ENCODE assay signal across 13 cellular contexts in genomic region chr6:21133902-21134301, GRCh38.
"Had no signal": no experiment of that assay in that cellular context is flagged by ENCODE, and none has a peak within 500 bp of the region (broad histone marks: within the 10 kb centered on the region; RNA-seq: fewer than 3 reads in every experiment).

No MANE protein-coding gene starts in this region.

- H3K4me3 Mint-ChIP-seq: activated CD4-positive, alpha-beta memory T cell treated with anti-CD3 and anti-CD28 coated beads, Interleukin-2, amount 10 ng/mL, durations not matched to agents 7 days and 5 days; activated T-cell treated with anti-CD3 and anti-CD28 coated beads, Interleukin-2, amount 50 U/mL, for 24 hours; naive thymus-derived CD8-positive, alpha-beta T cell; stimulated activated naive CD8-positive, alpha-beta T cell treated with anti-CD3 and anti-CD28 coated beads, Interleukin-15, amount 100 ng/mL, for 72 hours; T-helper 17 cell had no signal

- H3K9me3 Mint-ChIP-seq: activated CD4-positive, alpha-beta memory T cell treated with anti-CD3 and anti-CD28 coated beads, Interleukin-2, amount 10 ng/mL, durations not matched to agents 7 days and 5 days; activated T-cell treated with anti-CD3 and anti-CD28 coated beads, Interleukin-2, amount 50 U/mL, for 24 hours; naive thymus-derived CD8-positive, alpha-beta T cell; stimulated activated naive CD8-positive, alpha-beta T cell treated with anti-CD3 and anti-CD28 coated beads, Interleukin-15, amount 100 ng/mL, for 72 hours had no signal

- H3K27ac ChIP-seq: heart left ventricle, upper lobe of left lung had no signal

- H3K4me1 Mint-ChIP-seq: activated CD4-positive, alpha-beta memory T cell treated with anti-CD3 and anti-CD28 coated beads, Interleukin-2, amount 10 ng/mL, durations not matched to agents 7 days and 5 days; naive thymus-derived CD8-positive, alpha-beta T cell; stimulated activated naive CD8-positive, alpha-beta T cell treated with anti-CD3 and anti-CD28 coated beads, Interleukin-15, amount 100 ng/mL, for 72 hours had no signal

- FAIRE-seq: astrocyte, frontal cortex had no signal

- H3K4me1 ChIP-seq: upper lobe of left lung had no signal

- H3K27me3 ChIP-seq: heart left ventricle, upper lobe of left lung had no signal

- H3K9me3 ChIP-seq: heart left ventricle, upper lobe of left lung had no signal

- H3K27me3 Mint-ChIP-seq: activated CD4-positive, alpha-beta memory T cell treated with anti-CD3 and anti-CD28 coated beads, Interleukin-2, amount 10 ng/mL, durations not matched to agents 7 days and 5 days; activated T-cell treated with anti-CD3 and anti-CD28 coated beads, Interleukin-2, amount 50 U/mL, for 24 hours; naive thymus-derived CD8-positive, alpha-beta T cell; stimulated activated naive CD8-positive, alpha-beta T cell treated with anti-CD3 and anti-CD28 coated beads, Interleukin-15, amount 100 ng/mL, for 72 hours; T-helper 17 cell had no signal

- H3K4me3 ChIP-seq: upper lobe of left lung had no signal

- DNase-seq: activated CD4-positive, alpha-beta memory T cell treated with anti-CD3 and anti-CD28 coated beads, Interleukin-2, amount 10 ng/mL, durations not matched to agents 7 days and 5 days; activated CD4-positive, alpha-beta T cell treated with anti-CD3 and anti-CD28 coated beads for 4 hours; activated naive CD4-positive, alpha-beta T cell treated with anti-CD3 and anti-CD28 coated beads, Interleukin-2, amount 50 U/mL, for 16 hours; activated T-cell treated with anti-CD3 and anti-CD28 coated beads, Interleukin-2, amount 50 U/mL, for 24 hours; heart left ventricle; islet precursor cell; naive thymus-derived CD8-positive, alpha-beta T cell; stimulated activated naive CD8-positive, alpha-beta T cell treated with anti-CD3 and anti-CD28 coated beads, Interleukin-15, amount 100 ng/mL, for 72 hours; T-helper 17 cell; upper lobe of left lung had no signal

- H3K36me3 ChIP-seq: heart left ventricle, upper lobe of left lung had no signal

- H3K27ac Mint-ChIP-seq: activated CD4-positive, alpha-beta memory T cell treated with anti-CD3 and anti-CD28 coated beads, Interleukin-2, amount 10 ng/mL, durations not matched to agents 7 days and 5 days; activated T-cell treated with anti-CD3 and anti-CD28 coated beads, Interleukin-2, amount 50 U/mL, for 24 hours; stimulated activated naive CD8-positive, alpha-beta T cell treated with anti-CD3 and anti-CD28 coated beads, Interleukin-15, amount 100 ng/mL, for 72 hours; T-helper 17 cell had no signal

- ATAC-seq: naive thymus-derived CD8-positive, alpha-beta T cell; sciatic nerve; stimulated activated naive CD8-positive, alpha-beta T cell treated with anti-CD3 and anti-CD28 coated beads, Interleukin-15, amount 100 ng/mL, for 72 hours; T-helper 17 cell had no signal
